ENCODE assay signal across 9 cellular contexts in genomic region chr1:17274186-17275170, GRCh38. TPM values are rescaled to one million over a fixed set of nuclear protein-coding genes. Genes with fewer than 3 reads are reported as not detected.
DNase-seq lines count a peak whose midpoint lies in the region; ATAC-seq and TF ChIP-seq lines count a peak whose summit lies in the region.
"Had no signal": no experiment of that assay in that cellular context is flagged by ENCODE, and none has a peak within 500 bp of the region (broad histone marks: within the 10 kb centered on the region; RNA-seq: fewer than 3 reads in every experiment).

No MANE protein-coding gene starts in this region.

- H4K20me1 ChIP-seq in MM.1S (ENCODE audit: insufficient read depth, low read length) = no peaks in the 10 kb centered on the region

- H3K9ac ChIP-seq in MM.1S (ENCODE audit: low read length) = no peak overlapping the region

- no peak overlapping the region for H3K27ac Mint-ChIP-seq in activated T-helper 1 cell treated with anti-CD3 and anti-CD28 coated beads, Interleukin-12 subunit alpha, Interleukin-12 subunit beta, Interleukin-2, Interleukin-4 antibody, amounts not matched to agents 30 ng/mL and 10 ng/mL and 1 ng/mL, durations not matched to agents 14 hours and 24 hours and 36 hours

- H3K27ac ChIP-seq in AG04450 (ENCODE audit: low read depth, low read length) (no peak overlapping the region), MM.1S (ENCODE audit: low read length) (no peak overlapping the region), heart left ventricle (no peak overlapping the region)

- H3K9me3 Mint-ChIP-seq in activated T-helper 1 cell treated with anti-CD3 and anti-CD28 coated beads, Interleukin-12 subunit alpha, Interleukin-12 subunit beta, Interleukin-2, Interleukin-4 antibody, amounts not matched to agents 30 ng/mL and 10 ng/mL and 1 ng/mL, durations not matched to agents 14 hours and 24 hours and 36 hours = no peaks in the 10 kb centered on the region

- ATAC-seq in heart left ventricle = no peak
- no peak for ATAC-seq in GM18520 (IDR thresholded peaks at IDR 0.05; ENCODE audit: unreplicated experiment)

- H3K36me3 ChIP-seq in MM.1S (replicated peaks; ENCODE audit: insufficient read depth, low read length) = no peaks in the 10 kb centered on the region
- H3K36me3 ChIP-seq in heart left ventricle = no peaks in the 10 kb centered on the region

- no peak overlapping the region for H3K4me2 ChIP-seq in MM.1S (ENCODE audit: low read depth, low read length)

- H3K27me3 ChIP-seq in AG04450 (ENCODE audit: control insufficient read depth, insufficient read depth, low read length) (peaks cover 5% of the 10 kb centered on the region), MM.1S (replicated peaks; ENCODE audit: insufficient read depth, low read length) (peaks cover 88% of the 10 kb centered on the region), heart left ventricle (peaks cover 0 to 41% (median 8%) of the 10 kb centered on the region in 9 donors)

- no peaks in the 10 kb centered on the region for H3K9me2 ChIP-seq in MM.1S (replicated peaks; ENCODE audit: insufficient read depth, low read length)

- no peaks in the 10 kb centered on the region for H3K27me3 Mint-ChIP-seq in activated T-helper 1 cell treated with anti-CD3 and anti-CD28 coated beads, Interleukin-12 subunit alpha, Interleukin-12 subunit beta, Interleukin-2, Interleukin-4 antibody, amounts not matched to agents 30 ng/mL and 10 ng/mL and 1 ng/mL, durations not matched to agents 14 hours and 24 hours and 36 hours (ENCODE audit: insufficient read depth)

- intact Hi-C loops in heart left ventricle (cut with DNase I) = no loop called here
- intact Hi-C loops in activated T-helper 1 cell treated with anti-CD3 and anti-CD28 coated beads, Interleukin-12 subunit alpha, Interleukin-12 subunit beta, Interleukin-2, Interleukin-4 antibody, amounts not matched to agents 30 ng/mL and 10 ng/mL and 1 ng/mL, durations not matched to agents 14 hours and 24 hours and 36 hours (cut with micrococcal nuclease) = no loop called here

- no peak overlapping the region for H3K4me3 ChIP-seq in AG04450 (ENCODE audit: low read depth, low read length)
- H3K4me3 ChIP-seq in MM.1S (ENCODE audit: low read length) = no peak overlapping the region
- no peak overlapping the region for H3K4me3 ChIP-seq in heart left ventricle

- no peaks in the 10 kb centered on the region for H3K36me3 Mint-ChIP-seq in activated T-helper 1 cell treated with anti-CD3 and anti-CD28 coated beads, Interleukin-12 subunit alpha, Interleukin-12 subunit beta, Interleukin-2, Interleukin-4 antibody, amounts not matched to agents 30 ng/mL and 10 ng/mL and 1 ng/mL, durations not matched to agents 14 hours and 24 hours and 36 hours (ENCODE audit: low read depth)

- POLR2A ChIA-PET in AG04450 (lab: Yijun Ruan, JAX) = no interaction called here

- no peak overlapping the region for H3K4me3 Mint-ChIP-seq in activated T-helper 1 cell treated with anti-CD3 and anti-CD28 coated beads, Interleukin-12 subunit alpha, Interleukin-12 subunit beta, Interleukin-2, Interleukin-4 antibody, amounts not matched to agents 30 ng/mL and 10 ng/mL and 1 ng/mL, durations not matched to agents 14 hours and 24 hours and 36 hours

- 44 to 50% (median 47%) methylated on average over 6 to 15 of the region's 15 CpGs for WGBS in heart left ventricle, 4 donors

- H2AFZ ChIP-seq in MM.1S (ENCODE audit: low read length) = no peak overlapping the region

- TF ChIP-seq POLR2A in heart left ventricle (IDR thresholded peaks at IDR 0.05) = no peak

- no peak for DNase-seq in AG04450 (ENCODE audit: low read depth, low spot score)
- peak; percentile 67 for DNase-seq in GM10266 (ENCODE audit: extremely low spot score)
- DNase-seq in MM.1S = no peak
- peak; percentile 14 for DNase-seq in activated CD4-positive, alpha-beta T cell treated with anti-CD3 and anti-CD28 coated beads, Interleukin-2, amount 50 U/mL, for 1 hour
- peak in 1 of 5 donors; percentile 30 for DNase-seq in heart left ventricle
- peak; percentile 42 for DNase-seq in stimulated activated CD4-positive, alpha-beta T cell treated with anti-CD3 and anti-CD28 coated beads, Interleukin-1b, Interleukin-23, amount 100 ng/mL, for 48 hours
- DNase-seq in activated T-helper 1 cell treated with anti-CD3 and anti-CD28 coated beads, Interleukin-12 subunit alpha, Interleukin-12 subunit beta, Interleukin-2, Interleukin-4 antibody, amounts not matched to agents 30 ng/mL and 10 ng/mL and 1 ng/mL, durations not matched to agents 14 hours and 24 hours and 36 hours (ENCODE audit: low spot score) = no peak

- TF ChIP-seq CTCF in AG04450 (IDR thresholded peaks at IDR 0.05; ENCODE audit: low read depth, low read length) = peak; percentile 68
- peak; percentile 73 for TF ChIP-seq CTCF in GM10266 (IDR thresholded peaks at IDR 0.05; ENCODE audit: control insufficient read depth, insufficient read depth, low read depth, missing control alignments)
- peak; percentile 64 for TF ChIP-seq CTCF in MM.1S (IDR thresholded peaks at IDR 0.05; ENCODE audit: low read length)
- peak in 10 of 12 donors; percentile 16 to 52 (median 42) for TF ChIP-seq CTCF in heart left ventricle (IDR thresholded peaks at IDR 0.05)

- no peaks in the 10 kb centered on the region for H3K4me1 Mint-ChIP-seq in activated T-helper 1 cell treated with anti-CD3 and anti-CD28 coated beads, Interleukin-12 subunit alpha, Interleukin-12 subunit beta, Interleukin-2, Interleukin-4 antibody, amounts not matched to agents 30 ng/mL and 10 ng/mL and 1 ng/mL, durations not matched to agents 14 hours and 24 hours and 36 hours (ENCODE audit: low read depth)

- no peaks in the 10 kb centered on the region; the same call in 1 of the 2 replicates for H3K9me3 ChIP-seq in AG04450 (ENCODE audit: control insufficient read depth, insufficient read depth, low read length)
- H3K9me3 ChIP-seq in MM.1S (replicated peaks; ENCODE audit: insufficient read depth, low read length) = no peaks in the 10 kb centered on the region
- H3K9me3 ChIP-seq in heart left ventricle = no peaks in the 10 kb centered on the region

- CTCF ChIA-PET in AG04450 (lab: Charles Lee) = interaction anchor here (0.6 to 2.6 kb wide), 21 partner anchors 10 to 322 kb away, joined by 3 to 17 read pairs (median 4); no protein-coding TSS in a partner anchor

- no peaks in the 10 kb centered on the region for H3F3A ChIP-seq in MM.1S (ENCODE audit: insufficient read depth, low read length)

- no peaks in the 10 kb centered on the region for H3K4me1 ChIP-seq in MM.1S (ENCODE audit: low read length)
- no peaks in the 10 kb centered on the region for H3K4me1 ChIP-seq in heart left ventricle

- H3K79me2 ChIP-seq in MM.1S (ENCODE audit: low read length) = no peaks in the 10 kb centered on the region

RNA-seq across cellular contexts. Expression of gene PADI3, which starts 25.6 kb away (rescaled TPM):
- polyA plus RNA-seq in AG04450 (2011; rRNA removed) (0.05 TPM in 1 of 2 replicates, not detected in the other), heart left ventricle (not detected)
- 0.05 and 0.09 TPM in 2 replicates for polyA minus RNA-seq in AG04450 (2011; rRNA and poly(A)+ RNA removed)
- total RNA-seq in heart left ventricle = not detected
- total RNA-seq in activated T-helper 1 cell treated with anti-CD3 and anti-CD28 coated beads, Interleukin-12 subunit alpha, Interleukin-12 subunit beta, Interleukin-2, Interleukin-4 antibody, amounts not matched to agents 30 ng/mL and 10 ng/mL and 1 ng/mL, durations not matched to agents 14 hours and 24 hours and 36 hours = not detected in 2 replicates
- total RNA-seq: temporal lobe had no signal

RNA-seq across cellular contexts. Expression of gene PADI4, which starts 33.5 kb away (rescaled TPM):
- not detected in 2 replicates for polyA plus RNA-seq in AG04450 (2011; rRNA removed)
- polyA minus RNA-seq in AG04450 (2011; rRNA and poly(A)+ RNA removed) = not detected in 2 replicates
- 1 to 10 TPM in 2 of 9 donors, under 1 TPM in 5, not detected in 2; 0.25 to 2.3 (median 0.42) TPM for total RNA-seq in heart left ventricle
- under 1 TPM; 0.08 to 0.35 TPM for polyA plus RNA-seq in heart left ventricle
- 0.17 TPM in 1 of 2 replicates, not detected in the other for total RNA-seq in activated T-helper 1 cell treated with anti-CD3 and anti-CD28 coated beads, Interleukin-12 subunit alpha, Interleukin-12 subunit beta, Interleukin-2, Interleukin-4 antibody, amounts not matched to agents 30 ng/mL and 10 ng/mL and 1 ng/mL, durations not matched to agents 14 hours and 24 hours and 36 hours

Comparison
In these comparisons a context has a peak if more than half of its experiments do, and no peak if none do; other contexts are left out.
1. DNase-seq: peak in GM10266 (single experiment), activated CD4-positive, alpha-beta T cell treated with anti-CD3 and anti-CD28 coated beads, Interleukin-2, amount 50 U/mL, for 1 hour (single experiment) and stimulated activated CD4-positive, alpha-beta T cell treated with anti-CD3 and anti-CD28 coated beads, Interleukin-1b, Interleukin-23, amount 100 ng/mL, for 48 hours (single experiment); none in AG04450 (single experiment), MM.1S (single experiment) and activated T-helper 1 cell treated with anti-CD3 and anti-CD28 coated beads, Interleukin-12 subunit alpha, Interleukin-12 subunit beta, Interleukin-2, Interleukin-4 antibody, amounts not matched to agents 30 ng/mL and 10 ng/mL and 1 ng/mL, durations not matched to agents 14 hours and 24 hours and 36 hours (single experiment).
2. Peak in every context shown above with its lines, with median percentiles within 50 percentile points of each other: CTCF ChIP-seq.